In the genomic region with DNA sequence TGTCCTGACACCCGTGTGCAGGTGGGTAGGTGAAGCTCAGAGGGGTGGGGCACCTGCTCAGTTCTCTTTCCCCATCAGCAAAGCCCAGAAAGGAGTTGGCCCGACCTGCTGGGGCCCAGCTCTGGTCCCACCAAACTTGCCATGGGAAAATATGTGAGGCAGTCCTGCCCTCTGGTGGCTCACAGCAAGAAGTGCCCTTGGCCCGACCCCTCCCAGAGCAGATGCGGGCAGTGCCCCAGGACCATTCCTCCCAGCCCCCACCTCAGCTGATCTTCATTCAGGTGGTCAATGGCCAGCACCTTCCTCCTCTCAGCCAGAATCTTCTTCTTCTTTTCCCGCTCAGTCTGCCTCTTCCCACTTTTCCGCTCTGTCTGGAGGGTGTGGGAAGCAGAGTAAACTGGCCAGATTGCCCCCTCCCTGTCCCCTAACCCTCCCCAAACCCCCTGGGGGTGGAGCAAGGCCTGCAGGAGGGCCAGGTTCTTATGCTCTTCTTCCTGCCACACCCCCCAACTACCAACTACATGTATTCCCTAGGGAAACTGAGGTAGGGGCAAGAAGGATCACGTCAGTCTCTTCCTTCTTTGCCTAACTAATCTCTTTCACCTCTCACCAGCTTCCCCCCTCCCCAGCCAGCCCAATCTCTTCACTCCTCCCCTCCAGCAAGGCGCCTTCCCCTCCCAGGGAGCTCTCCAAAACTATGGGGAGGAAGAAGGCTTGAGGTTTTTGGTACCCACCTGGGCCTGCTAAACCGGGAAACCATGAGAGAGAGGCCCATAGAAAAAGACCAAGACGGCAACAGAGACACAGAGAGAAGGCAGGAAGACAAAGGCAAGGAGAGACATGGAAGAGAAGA, we compare ENCODE assay signal across 1 cellular context.
TF ChIP-seq lines count a peak whose summit lies in the region.

No MANE protein-coding gene starts in this region.

TF ChIP-seq in K562, 482 proteins besides CTCF, POLR2A, EP300 and RAD21 (continued from another document):
- TF ChIP-seq, protein P1, sequence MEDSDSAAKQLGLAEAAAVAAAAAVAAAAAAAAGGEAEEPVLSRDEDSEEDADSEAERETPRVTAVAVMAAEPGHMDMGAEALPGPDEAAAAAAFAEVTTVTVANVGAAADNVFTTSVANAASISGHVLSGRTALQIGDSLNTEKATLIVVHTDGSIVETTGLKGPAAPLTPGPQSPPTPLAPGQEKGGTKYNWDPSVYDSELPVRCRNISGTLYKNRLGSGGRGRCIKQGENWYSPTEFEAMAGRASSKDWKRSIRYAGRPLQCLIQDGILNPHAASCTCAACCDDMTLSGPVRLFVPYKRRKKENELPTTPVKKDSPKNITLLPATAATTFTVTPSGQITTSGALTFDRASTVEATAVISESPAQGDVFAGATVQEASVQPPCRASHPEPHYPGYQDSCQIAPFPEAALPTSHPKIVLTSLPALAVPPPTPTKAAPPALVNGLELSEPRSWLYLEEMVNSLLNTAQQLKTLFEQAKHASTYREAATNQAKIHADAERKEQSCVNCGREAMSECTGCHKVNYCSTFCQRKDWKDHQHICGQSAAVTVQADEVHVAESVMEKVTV (CRISPR knock-in tag; IDR thresholded peaks at IDR 0.05) = peak; percentile 77
- TF ChIP-seq CC2D1A (IDR thresholded peaks at IDR 0.05) = 0 out of 2 replicates have a peak, but pooled peaks have one; percentile 34
- TF ChIP-seq SIX5 (IDR thresholded peaks at IDR 0.05; ENCODE audit: borderline replicate concordance in 1 of 2, insufficient read depth in 1 of 2, low read depth in 1 of 2, low read length in 2 of 2) = no peak
- TF ChIP-seq, protein P2, sequence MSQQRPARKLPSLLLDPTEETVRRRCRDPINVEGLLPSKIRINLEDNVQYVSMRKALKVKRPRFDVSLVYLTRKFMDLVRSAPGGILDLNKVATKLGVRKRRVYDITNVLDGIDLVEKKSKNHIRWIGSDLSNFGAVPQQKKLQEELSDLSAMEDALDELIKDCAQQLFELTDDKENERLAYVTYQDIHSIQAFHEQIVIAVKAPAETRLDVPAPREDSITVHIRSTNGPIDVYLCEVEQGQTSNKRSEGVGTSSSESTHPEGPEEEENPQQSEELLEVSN (IDR thresholded peaks at IDR 0.05; ENCODE audit: borderline replicate concordance in 1 of 2, extremely low read depth in 1 of 2, insufficient read depth in 1 of 2, insufficient read length in 1 of 2, low read depth in 1 of 2, low read length in 1 of 2, poor library complexity in 1 of 2, severe bottlenecking in 1 of 2) = no peak
- peak; percentile 82; the same call in 1 of the 2 replicates for TF ChIP-seq ARID2 (IDR thresholded peaks at IDR 0.05)
- TF ChIP-seq MAZ (CRISPR knock-in tag; conservative IDR thresholded peaks at IDR 0.05 in 1 of 2, IDR thresholded peaks at IDR 0.05 in 1 of 2) = peak in 1 of 2 experiments; percentile 52; a peak in 2 of 4 replicates
- TF ChIP-seq, protein P3, sequence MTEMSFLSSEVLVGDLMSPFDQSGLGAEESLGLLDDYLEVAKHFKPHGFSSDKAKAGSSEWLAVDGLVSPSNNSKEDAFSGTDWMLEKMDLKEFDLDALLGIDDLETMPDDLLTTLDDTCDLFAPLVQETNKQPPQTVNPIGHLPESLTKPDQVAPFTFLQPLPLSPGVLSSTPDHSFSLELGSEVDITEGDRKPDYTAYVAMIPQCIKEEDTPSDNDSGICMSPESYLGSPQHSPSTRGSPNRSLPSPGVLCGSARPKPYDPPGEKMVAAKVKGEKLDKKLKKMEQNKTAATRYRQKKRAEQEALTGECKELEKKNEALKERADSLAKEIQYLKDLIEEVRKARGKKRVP (CRISPR knock-in tag; IDR thresholded peaks at IDR 0.05) = no peak
- TF ChIP-seq, protein P4, sequence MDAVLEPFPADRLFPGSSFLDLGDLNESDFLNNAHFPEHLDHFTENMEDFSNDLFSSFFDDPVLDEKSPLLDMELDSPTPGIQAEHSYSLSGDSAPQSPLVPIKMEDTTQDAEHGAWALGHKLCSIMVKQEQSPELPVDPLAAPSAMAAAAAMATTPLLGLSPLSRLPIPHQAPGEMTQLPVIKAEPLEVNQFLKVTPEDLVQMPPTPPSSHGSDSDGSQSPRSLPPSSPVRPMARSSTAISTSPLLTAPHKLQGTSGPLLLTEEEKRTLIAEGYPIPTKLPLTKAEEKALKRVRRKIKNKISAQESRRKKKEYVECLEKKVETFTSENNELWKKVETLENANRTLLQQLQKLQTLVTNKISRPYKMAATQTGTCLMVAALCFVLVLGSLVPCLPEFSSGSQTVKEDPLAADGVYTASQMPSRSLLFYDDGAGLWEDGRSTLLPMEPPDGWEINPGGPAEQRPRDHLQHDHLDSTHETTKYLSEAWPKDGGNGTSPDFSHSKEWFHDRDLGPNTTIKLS (IDR thresholded peaks at IDR 0.05; ENCODE audit: borderline replicate concordance, low read depth) = no peak
- TF ChIP-seq MAFF (IDR thresholded peaks at IDR 0.05; ENCODE audit: low read length) = no peak
- TF ChIP-seq KDM1A (IDR thresholded peaks at IDR 0.05) = no peak
- TF ChIP-seq ZFP36 (IDR thresholded peaks at IDR 0.05; ENCODE audit: low read depth, low read length, partially characterized antibody) = peak; percentile 8
- TF ChIP-seq SMC3 (conservative IDR thresholded peaks at IDR 0.05; ENCODE audit: insufficient read depth, low read depth, low read length) = peak; percentile 92
- no peak for TF ChIP-seq SLC30A9 (CRISPR knock-in tag; IDR thresholded peaks at IDR 0.05)
- 0 out of 2 replicates have a peak, but pooled peaks have one; percentile 31 for TF ChIP-seq ZBTB7A (IDR thresholded peaks at IDR 0.05; ENCODE audit: borderline replicate concordance, control insufficient read depth, low read depth, low read length)
- TF ChIP-seq RB1 (IDR thresholded peaks at IDR 0.05; ENCODE audit: low read depth) = peak; percentile 47; the same call in 1 of the 2 replicates
- TF ChIP-seq ELF2 (CRISPR knock-in tag; IDR thresholded peaks at IDR 0.05) = no peak
- TF ChIP-seq STAG1 (CRISPR knock-in tag; IDR thresholded peaks at IDR 0.05; ENCODE audit: borderline replicate concordance) = peak; percentile 44; the same call in 1 of the 2 replicates
- TF ChIP-seq CBFB (CRISPR knock-in tag; IDR thresholded peaks at IDR 0.05) = peak; percentile 72; the same call in 1 of the 2 replicates
- no peak for TF ChIP-seq BRD9 (IDR thresholded peaks at IDR 0.05; ENCODE audit: low read depth, partially characterized antibody)
- TF ChIP-seq, protein P5, sequence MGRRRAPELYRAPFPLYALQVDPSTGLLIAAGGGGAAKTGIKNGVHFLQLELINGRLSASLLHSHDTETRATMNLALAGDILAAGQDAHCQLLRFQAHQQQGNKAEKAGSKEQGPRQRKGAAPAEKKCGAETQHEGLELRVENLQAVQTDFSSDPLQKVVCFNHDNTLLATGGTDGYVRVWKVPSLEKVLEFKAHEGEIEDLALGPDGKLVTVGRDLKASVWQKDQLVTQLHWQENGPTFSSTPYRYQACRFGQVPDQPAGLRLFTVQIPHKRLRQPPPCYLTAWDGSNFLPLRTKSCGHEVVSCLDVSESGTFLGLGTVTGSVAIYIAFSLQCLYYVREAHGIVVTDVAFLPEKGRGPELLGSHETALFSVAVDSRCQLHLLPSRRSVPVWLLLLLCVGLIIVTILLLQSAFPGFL (CRISPR knock-in tag; IDR thresholded peaks at IDR 0.05) = no peak
- TF ChIP-seq, protein P6, sequence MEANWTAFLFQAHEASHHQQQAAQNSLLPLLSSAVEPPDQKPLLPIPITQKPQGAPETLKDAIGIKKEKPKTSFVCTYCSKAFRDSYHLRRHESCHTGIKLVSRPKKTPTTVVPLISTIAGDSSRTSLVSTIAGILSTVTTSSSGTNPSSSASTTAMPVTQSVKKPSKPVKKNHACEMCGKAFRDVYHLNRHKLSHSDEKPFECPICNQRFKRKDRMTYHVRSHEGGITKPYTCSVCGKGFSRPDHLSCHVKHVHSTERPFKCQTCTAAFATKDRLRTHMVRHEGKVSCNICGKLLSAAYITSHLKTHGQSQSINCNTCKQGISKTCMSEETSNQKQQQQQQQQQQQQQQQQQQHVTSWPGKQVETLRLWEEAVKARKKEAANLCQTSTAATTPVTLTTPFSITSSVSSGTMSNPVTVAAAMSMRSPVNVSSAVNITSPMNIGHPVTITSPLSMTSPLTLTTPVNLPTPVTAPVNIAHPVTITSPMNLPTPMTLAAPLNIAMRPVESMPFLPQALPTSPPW (CRISPR knock-in tag; IDR thresholded peaks at IDR 0.05) = peak; percentile 33; the same call in 1 of the 2 replicates
